In genomic region chr19:18354743-18355142, GRCh38 we compare ENCODE assay signal across 5 cellular contexts. TPM values are rescaled to one million over a fixed set of nuclear protein-coding genes. Genes with fewer than 3 reads are reported as not detected.
"Had no signal": no experiment of that assay in that cellular context is flagged by ENCODE, and none has a peak within 500 bp of the region (broad histone marks: within the 10 kb centered on the region; RNA-seq: fewer than 3 reads in every experiment).

No MANE protein-coding gene starts in this region.

RNA-seq across cellular contexts. Expression of gene GDF15, which starts 31.2 kb away (rescaled TPM):
- total RNA-seq: OCI-LY7 had no signal

RNA-seq across cellular contexts. Expression of gene LRRC25, which starts 42.7 kb away (rescaled TPM):
- total RNA-seq: M059J, NCI-H460, PC-9, SJSA1 had no signal
